11 cellular contexts compared by ENCODE assay signal in the genomic region with DNA sequence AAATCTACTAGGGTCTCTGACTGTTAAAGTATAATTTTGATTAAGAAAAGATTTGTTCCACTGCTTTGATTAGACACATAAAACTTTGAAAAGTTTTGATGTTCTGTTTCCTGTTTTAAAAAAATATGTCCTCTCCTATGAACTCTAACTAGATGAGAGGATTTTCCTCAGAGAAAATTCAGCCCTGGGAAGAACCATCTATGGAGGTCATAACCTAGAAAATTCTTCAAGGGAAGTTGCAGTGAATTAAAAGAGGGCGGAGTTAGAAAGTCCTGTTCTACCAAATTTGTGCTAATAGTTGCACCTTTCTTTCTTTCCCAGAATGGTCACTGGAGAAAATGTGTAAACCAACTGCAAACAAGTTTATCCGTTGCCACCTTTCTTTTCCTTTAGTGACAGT. TPM values are rescaled to one million over a fixed set of nuclear protein-coding genes. Genes with fewer than 3 reads are reported as not detected.
DNase-seq lines count a peak whose midpoint lies in the region; ATAC-seq and TF ChIP-seq lines count a peak whose summit lies in the region.
"Had no signal": no experiment of that assay in that cellular context is flagged by ENCODE, and none has a peak within 500 bp of the region (broad histone marks: within the 10 kb centered on the region; RNA-seq: fewer than 3 reads in every experiment).

No MANE protein-coding gene starts in this region.

- H3K4me1 Mint-ChIP-seq in activated CD8-positive, alpha-beta memory T cell treated with anti-CD3 and anti-CD28 coated beads, Interleukin-2, amount 10 ng/mL, durations not matched to agents 7 days and 5 days = peaks cover 59% of the 10 kb centered on the region

- TF ChIP-seq POLR2A in Peyer's patch (IDR thresholded peaks at IDR 0.05) (no peak), esophagus squamous epithelium (IDR thresholded peaks at IDR 0.05) (no peak), lower leg skin (IDR thresholded peaks at IDR 0.05) (no peak)

- peak overlapping the region; percentile 43 for H3K4me3 Mint-ChIP-seq in activated CD8-positive, alpha-beta memory T cell treated with anti-CD3 and anti-CD28 coated beads, Interleukin-2, amount 10 ng/mL, durations not matched to agents 7 days and 5 days

- H3K9me3 ChIP-seq in Peyer's patch (no peaks in the 10 kb centered on the region), esophagus squamous epithelium (no peaks in the 10 kb centered on the region)
- H3K9me3 ChIP-seq: thoracic aorta had no signal

- H3K4me1 ChIP-seq in Peyer's patch (peaks cover 0 to 24% (median 13%) of the 10 kb centered on the region in 4 donors), esophagus squamous epithelium (peaks cover 9 to 99% (median 28%) of the 10 kb centered on the region in 3 donors)

- TF ChIP-seq CTCF in Peyer's patch (IDR thresholded peaks at IDR 0.05) (no peak), esophagus squamous epithelium (IDR thresholded peaks at IDR 0.05) (no peak), lower leg skin (IDR thresholded peaks at IDR 0.05) (no peak)

- no peaks in the 10 kb centered on the region for H3K9me3 Mint-ChIP-seq in activated CD8-positive, alpha-beta memory T cell treated with anti-CD3 and anti-CD28 coated beads, Interleukin-2, amount 10 ng/mL, durations not matched to agents 7 days and 5 days (ENCODE audit: low read depth)

- WGBS in esophagus squamous epithelium, 2 donors = 85 to 86% methylated on average over 2 of the region's 2 CpGs
- 87 to 92% methylated on average over 2 of the region's 2 CpGs for WGBS in lower leg skin, 2 donors

- peak overlapping the region; percentile 86 for H3K27ac Mint-ChIP-seq in activated CD8-positive, alpha-beta memory T cell treated with anti-CD3 and anti-CD28 coated beads, Interleukin-2, amount 10 ng/mL, durations not matched to agents 7 days and 5 days

- DNase-seq in activated CD8-positive, alpha-beta memory T cell treated with anti-CD3 and anti-CD28 coated beads, Interleukin-2, amount 10 ng/mL, durations not matched to agents 7 days and 5 days = no peak
- no peak for DNase-seq in activated CD8-positive, alpha-beta memory T cell treated with anti-CD3 and anti-CD28 coated beads, Interleukin-2, amount 50 U/mL, for 4 hours
- DNase-seq in Peyer's patch (no peak), esophagus squamous epithelium (lab: John Stamatoyannopoulos, UW) (no peak), lower leg skin (ENCODE audit: low spot score in 2 of 2) (no peak), medulla oblongata (ENCODE audit: extremely low spot score) (no peak)
- DNase-seq: activated T-cell treated with anti-CD3 and anti-CD28 coated beads, Interleukin-2, amount 50 U/mL, for 48 hours; KBM-7 had no signal

- peaks cover 34% of the 10 kb centered on the region for H3K36me3 Mint-ChIP-seq in activated CD8-positive, alpha-beta memory T cell treated with anti-CD3 and anti-CD28 coated beads, Interleukin-2, amount 10 ng/mL, durations not matched to agents 7 days and 5 days

- no peaks in the 10 kb centered on the region for H3K27me3 Mint-ChIP-seq in activated CD8-positive, alpha-beta memory T cell treated with anti-CD3 and anti-CD28 coated beads, Interleukin-2, amount 10 ng/mL, durations not matched to agents 7 days and 5 days

- ATAC-seq in activated CD8-positive, alpha-beta memory T cell treated with anti-CD3 and anti-CD28 coated beads, Interleukin-2, amount 10 ng/mL, durations not matched to agents 7 days and 5 days = no peak
- no peak for ATAC-seq in GM19452 (IDR thresholded peaks at IDR 0.05; ENCODE audit: unreplicated experiment)

- intact Hi-C loops in esophagus squamous epithelium (cut with DNase I) = no loop called here
- intact Hi-C loops in lower leg skin (cut with DNase I; ENCODE audit: low total_unique reads) = no loop called here

- no peaks in the 10 kb centered on the region for H3K27me3 ChIP-seq in Peyer's patch
- no peaks in the 10 kb centered on the region for H3K27me3 ChIP-seq in esophagus squamous epithelium

- H3K4me3 ChIP-seq in Peyer's patch = no peak overlapping the region
- no peak overlapping the region for H3K4me3 ChIP-seq in esophagus squamous epithelium
- no peak overlapping the region for H3K4me3 ChIP-seq in skin epidermis
- H3K4me3 ChIP-seq in lower leg skin (ENCODE audit: low read depth, poor library complexity, severe bottlenecking) = no peak overlapping the region
- H3K4me3 ChIP-seq: thoracic aorta had no signal

- H3K27ac ChIP-seq in Peyer's patch = peak overlapping the region in 3 of 4 donors; percentile 1 to 39 (median 12)
- H3K27ac ChIP-seq in esophagus squamous epithelium = peak overlapping the region in 3 of 4 donors; percentile 18 to 31 (median 26)
- peak overlapping the region in 13 of 21 experiments; percentile 4 to 76 (median 38) for H3K27ac ChIP-seq in skin epidermis

- H3K36me3 ChIP-seq in Peyer's patch (peaks cover 0 to 7% (median 0%) of the 10 kb centered on the region in 3 donors), esophagus squamous epithelium (no peaks in the 10 kb centered on the region)
- H3K36me3 ChIP-seq: thoracic aorta had no signal

- CTCF ChIA-PET in activated CD8-positive, alpha-beta memory T cell treated with anti-CD3 and anti-CD28 coated beads, Interleukin-2, amount 10 ng/mL, durations not matched to agents 7 days and 5 days (lab: Charles Lee) = interaction anchor here (1.0 to 1.7 kb wide), 6 partner anchors 9 to 37 kb away, joined by 3 to 4 read pairs (median 3); no protein-coding TSS in a partner anchor

RNA-seq across cellular contexts. Expression of a gene that starts 27.7 kb away (rescaled TPM):
- 10 to 100 TPM; 78.4 to 84.7 TPM for total RNA-seq in activated CD8-positive, alpha-beta memory T cell treated with anti-CD3 and anti-CD28 coated beads, Interleukin-2, amount 10 ng/mL, durations not matched to agents 7 days and 5 days
- total RNA-seq in Peyer's patch = 100 to 1,000 TPM in 1 of 4 donors, 10 to 100 TPM in 3; 69.3 to 113 (median 87.5) TPM
- total RNA-seq in esophagus squamous epithelium = 100 to 1,000 TPM in 1 of 4 donors, 10 to 100 TPM in 3; 15.9 to 114 (median 40.8) TPM
- total RNA-seq in lower leg skin = 100 to 1,000 TPM; 102 to 245 (median 137) TPM
